Comparison of ENCODE assay signal across 8 cellular contexts in the genomic region with DNA sequence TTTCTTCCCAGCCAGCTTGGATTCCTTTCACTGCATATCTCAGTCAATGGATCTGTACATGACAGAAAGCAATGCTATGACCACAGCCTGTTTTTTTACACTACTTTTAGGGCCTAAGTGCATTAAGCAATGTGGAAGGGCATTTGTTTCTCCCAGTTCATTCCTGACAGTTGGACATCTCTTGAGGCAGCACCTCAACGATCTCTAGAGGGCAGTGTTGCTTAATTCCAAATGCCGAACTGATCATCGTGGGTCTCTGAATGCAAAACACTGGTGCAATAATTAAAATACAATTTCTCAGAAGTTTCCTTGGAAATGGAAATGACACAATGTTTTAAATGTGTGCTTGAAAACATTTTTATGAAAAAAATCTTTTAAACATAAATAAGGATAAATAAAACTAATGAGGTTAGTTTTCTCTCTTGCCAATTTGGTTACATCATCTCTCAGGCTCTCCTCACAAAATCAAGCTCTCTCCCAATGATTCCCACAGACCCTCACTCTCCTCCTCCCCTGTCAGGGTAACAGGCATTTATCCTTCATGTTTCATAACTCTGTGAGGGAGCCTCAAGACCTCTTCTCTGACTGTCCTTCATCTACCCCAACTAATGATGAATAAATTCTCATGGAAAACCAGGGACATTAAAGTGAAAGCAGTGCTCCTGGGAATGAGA.
DNase-seq lines count a peak whose midpoint lies in the region; ATAC-seq and TF ChIP-seq lines count a peak whose summit lies in the region.

No MANE protein-coding gene starts in this region.

- H2AFZ ChIP-seq in Loucy (ENCODE audit: low read length) = peak overlapping the region; percentile 90

- H3K9me2 ChIP-seq in Loucy (replicated peaks; ENCODE audit: low read depth, low read length) = no peaks in the 10 kb centered on the region

- H4K20me1 ChIP-seq in Loucy (ENCODE audit: insufficient read depth, low read length, poor library complexity, severe bottlenecking) = no peaks in the 10 kb centered on the region

- DNase-seq in NOMO-1 (lab: John Stamatoyannopoulos, UW; ENCODE audit: unreplicated experiment in 2 of 2) (peak; percentile 26 to 38), NOMO-1 treated with dmso at 0.1 percent for 144 hours (lab: John Stamatoyannopoulos, UW; ENCODE audit: unreplicated experiment) (no peak), SK-MEL-5 (ENCODE audit: low read depth, low spot score) (peak; percentile 83), choroid plexus epithelial cell (ENCODE audit: low read depth) (peak; percentile 83), kidney glomerular epithelial cell (lab: John Stamatoyannopoulos, UW) (peak; percentile 64)

- peaks cover 6% of the 10 kb centered on the region for H3K4me1 Mint-ChIP-seq in stimulated activated memory B cell treated with anti-CD40 and anti-IgM and Interleukin-4, amounts not matched to agents 10 μg/mL and 1 μg/mL and 100 μg/mL, for 72 hours

- H3K27me3 ChIP-seq in Loucy (ENCODE audit: insufficient read depth, low read length, poor library complexity, severe bottlenecking) = no peaks in the 10 kb centered on the region

- H3K4me3 ChIP-seq in Loucy (ENCODE audit: low read length, poor library complexity, severe bottlenecking) = peak overlapping the region; percentile 65
- peak overlapping the region; percentile 24 for H3K4me3 ChIP-seq in choroid plexus epithelial cell (ENCODE audit: low read depth, low read length)

- TF ChIP-seq CTCF in Loucy (conservative IDR thresholded peaks at IDR 0.05; ENCODE audit: low read length) = peak; percentile 88
- TF ChIP-seq CTCF in choroid plexus epithelial cell (conservative IDR thresholded peaks at IDR 0.05; ENCODE audit: low read depth, low read length) = peak; percentile 93

- H3K27ac Mint-ChIP-seq in stimulated activated memory B cell treated with anti-CD40 and anti-IgM and Interleukin-4, amounts not matched to agents 10 μg/mL and 1 μg/mL and 100 μg/mL, for 72 hours = no peak overlapping the region

- no peak overlapping the region for H3K4me3 Mint-ChIP-seq in stimulated activated memory B cell treated with anti-CD40 and anti-IgM and Interleukin-4, amounts not matched to agents 10 μg/mL and 1 μg/mL and 100 μg/mL, for 72 hours

- no peaks in the 10 kb centered on the region for H3K79me2 ChIP-seq in Loucy (ENCODE audit: insufficient read depth, low read length)

- ATAC-seq in GM21528 (IDR thresholded peaks at IDR 0.05; ENCODE audit: low FRiP score, unreplicated experiment) = peak; percentile 65
- peak; percentile 60 for ATAC-seq in stimulated activated memory B cell treated with anti-CD40 and anti-IgM and Interleukin-4, amounts not matched to agents 10 μg/mL and 1 μg/mL and 100 μg/mL, for 72 hours

- no peaks in the 10 kb centered on the region for H3K9me3 ChIP-seq in Loucy (ENCODE audit: insufficient read depth, low read depth, low read length)

- H3K9me3 Mint-ChIP-seq in stimulated activated memory B cell treated with anti-CD40 and anti-IgM and Interleukin-4, amounts not matched to agents 10 μg/mL and 1 μg/mL and 100 μg/mL, for 72 hours = no peaks in the 10 kb centered on the region

- H3K27me3 Mint-ChIP-seq in stimulated activated memory B cell treated with anti-CD40 and anti-IgM and Interleukin-4, amounts not matched to agents 10 μg/mL and 1 μg/mL and 100 μg/mL, for 72 hours = peaks cover 10% of the 10 kb centered on the region

- in situ Hi-C loops in SK-MEL-5 (cut with HindIII; ENCODE audit: low pct_unique_long_range_greater_than_20kb, low sequenced_read_pairs) = no loop called here

- peak overlapping the region; percentile 69 for H3K4me2 ChIP-seq in Loucy (ENCODE audit: low read depth, low read length, poor library complexity, severe bottlenecking)

- no peaks in the 10 kb centered on the region for H3K36me3 Mint-ChIP-seq in stimulated activated memory B cell treated with anti-CD40 and anti-IgM and Interleukin-4, amounts not matched to agents 10 μg/mL and 1 μg/mL and 100 μg/mL, for 72 hours

- H3K4me1 ChIP-seq in Loucy (ENCODE audit: insufficient read depth, low read length, poor library complexity, severe bottlenecking) = no peaks in the 10 kb centered on the region

- H3F3A ChIP-seq in Loucy (ENCODE audit: low read depth) = no peaks in the 10 kb centered on the region

- peak overlapping the region; percentile 44 for H3K9ac ChIP-seq in Loucy (ENCODE audit: low read depth, low read length, poor library complexity, severe bottlenecking)

- H3K36me3 ChIP-seq in Loucy (ENCODE audit: insufficient read depth, low read length) = no peaks in the 10 kb centered on the region
